10 cellular contexts compared by ENCODE assay signal in genomic region chr3:33060609-33061337, GRCh38. TPM values are rescaled to one million over a fixed set of nuclear protein-coding genes. Genes with fewer than 3 reads are reported as not detected.
DNase-seq lines count a peak whose midpoint lies in the region; ATAC-seq lines count a peak whose summit lies in the region.
"Had no signal": no experiment of that assay in that cellular context is flagged by ENCODE, and none has a peak within 500 bp of the region (broad histone marks: within the 10 kb centered on the region; RNA-seq: fewer than 3 reads in every experiment).

No MANE protein-coding gene starts in this region.

- peaks cover 88% of the 10 kb centered on the region for H3K4me1 Mint-ChIP-seq in activated CD4-positive, alpha-beta T cell treated with anti-CD3 and anti-CD28 coated beads, Interleukin-2, amount 10 ng/mL, durations not matched to agents 7 days and 5 days
- H3K4me1 Mint-ChIP-seq in activated naive CD8-positive, alpha-beta T cell treated with anti-CD3 and anti-CD28 coated beads, Interleukin-2, amount 50 U/mL, for 24 hours = peaks cover 74% of the 10 kb centered on the region
- H3K4me1 Mint-ChIP-seq: nephron had no signal

- CTCF ChIA-PET in activated CD4-positive, alpha-beta T cell treated with anti-CD3 and anti-CD28 coated beads, Interleukin-2, amount 10 ng/mL, durations not matched to agents 7 days and 5 days (lab: Charles Lee) = interaction anchor here (0.9 to 2.8 kb wide), 14 partner anchors 10 to 92 kb away, joined by 3 to 13 read pairs (median 4); no protein-coding TSS in a partner anchor

- peak; percentile 54 for ATAC-seq in HG02763 (IDR thresholded peaks at IDR 0.05; ENCODE audit: unreplicated experiment)
- no peak for ATAC-seq in activated naive CD8-positive, alpha-beta T cell treated with anti-CD3 and anti-CD28 coated beads, Interleukin-2, amount 50 U/mL, for 24 hours

- peaks cover 67% of the 10 kb centered on the region for H3K36me3 Mint-ChIP-seq in activated CD4-positive, alpha-beta T cell treated with anti-CD3 and anti-CD28 coated beads, Interleukin-2, amount 10 ng/mL, durations not matched to agents 7 days and 5 days (ENCODE audit: low read depth)
- peaks cover 56% of the 10 kb centered on the region for H3K36me3 Mint-ChIP-seq in activated naive CD8-positive, alpha-beta T cell treated with anti-CD3 and anti-CD28 coated beads, Interleukin-2, amount 50 U/mL, for 24 hours (ENCODE audit: low read depth)

- POLR2A ChIA-PET in activated CD4-positive, alpha-beta T cell treated with anti-CD3 and anti-CD28 coated beads, Interleukin-2, amount 10 ng/mL, durations not matched to agents 7 days and 5 days (lab: Charles Lee) = interaction anchor here (0.9 kb wide), 1 partner anchor 111 kb away, joined by 5 read pairs; no protein-coding TSS in a partner anchor

- no peaks in the 10 kb centered on the region for H3K27me3 Mint-ChIP-seq in activated CD4-positive, alpha-beta T cell treated with anti-CD3 and anti-CD28 coated beads, Interleukin-2, amount 10 ng/mL, durations not matched to agents 7 days and 5 days
- no peaks in the 10 kb centered on the region for H3K27me3 Mint-ChIP-seq in activated naive CD8-positive, alpha-beta T cell treated with anti-CD3 and anti-CD28 coated beads, Interleukin-2, amount 50 U/mL, for 24 hours

- peak overlapping the region; percentile 93 for H3K27ac Mint-ChIP-seq in activated CD4-positive, alpha-beta T cell treated with anti-CD3 and anti-CD28 coated beads, Interleukin-2, amount 10 ng/mL, durations not matched to agents 7 days and 5 days
- H3K27ac Mint-ChIP-seq in activated naive CD8-positive, alpha-beta T cell treated with anti-CD3 and anti-CD28 coated beads, Interleukin-2, amount 50 U/mL, for 24 hours = peak overlapping the region; percentile 95
- H3K27ac Mint-ChIP-seq: nephron had no signal

- no peaks in the 10 kb centered on the region for H3K9me3 Mint-ChIP-seq in activated CD4-positive, alpha-beta T cell treated with anti-CD3 and anti-CD28 coated beads, Interleukin-2, amount 10 ng/mL, durations not matched to agents 7 days and 5 days
- H3K9me3 Mint-ChIP-seq in activated naive CD8-positive, alpha-beta T cell treated with anti-CD3 and anti-CD28 coated beads, Interleukin-2, amount 50 U/mL, for 24 hours = peaks cover 3% of the 10 kb centered on the region
- H3K9me3 Mint-ChIP-seq: nephron had no signal

- DNase-seq in activated CD4-positive, alpha-beta T cell treated with anti-CD3 and anti-CD28 coated beads, Interleukin-2, amount 10 ng/mL, durations not matched to agents 7 days and 5 days = peak; percentile 45
- DNase-seq in activated naive CD8-positive, alpha-beta T cell treated with anti-CD3 and anti-CD28 coated beads, Interleukin-2, amount 50 U/mL, for 24 hours = peak; percentile 26
- DNase-seq in stimulated activated CD8-positive, alpha-beta memory T cell treated with anti-CD3 and anti-CD28 coated beads, Interleukin-12 subunit alpha, Interleukin-12 subunit beta, amount 100 ng/mL, for 1 hour (ENCODE audit: low read depth) = peak; percentile 27
- DNase-seq in COLO829 (ENCODE audit: low spot score) (no peak), cortex of kidney (lab: John Stamatoyannopoulos, UW) (no peak), hypothalamus (lab: John Stamatoyannopoulos, UW) (no peak), anterior cingulate cortex (lab: John Stamatoyannopoulos, UW) (no peak)
- DNase-seq: upper lobe of left lung had no signal

- no peak overlapping the region for H3K4me3 Mint-ChIP-seq in activated CD4-positive, alpha-beta T cell treated with anti-CD3 and anti-CD28 coated beads, Interleukin-2, amount 10 ng/mL, durations not matched to agents 7 days and 5 days
- peak overlapping the region; percentile 56 for H3K4me3 Mint-ChIP-seq in activated naive CD8-positive, alpha-beta T cell treated with anti-CD3 and anti-CD28 coated beads, Interleukin-2, amount 50 U/mL, for 24 hours
- H3K4me3 Mint-ChIP-seq: nephron had no signal

RNA-seq across cellular contexts. Expression of gene GLB1, which starts 36.2 kb away (rescaled TPM):
- 10 to 100 TPM; 45.4 to 46.5 TPM for total RNA-seq in activated CD4-positive, alpha-beta T cell treated with anti-CD3 and anti-CD28 coated beads, Interleukin-2, amount 10 ng/mL, durations not matched to agents 7 days and 5 days

RNA-seq across cellular contexts. Expression of gene TMPPE, which starts 36.2 kb away (rescaled TPM):
- 10 to 100 TPM; 13.4 to 14.3 TPM for total RNA-seq in activated CD4-positive, alpha-beta T cell treated with anti-CD3 and anti-CD28 coated beads, Interleukin-2, amount 10 ng/mL, durations not matched to agents 7 days and 5 days

RNA-seq across cellular contexts. Expression of gene CRTAP, which starts 53.0 kb away (rescaled TPM):
- 10 to 100 TPM; 38.8 to 39.3 TPM for total RNA-seq in activated CD4-positive, alpha-beta T cell treated with anti-CD3 and anti-CD28 coated beads, Interleukin-2, amount 10 ng/mL, durations not matched to agents 7 days and 5 days

Comparison
In these comparisons a context has a peak if more than half of its experiments do, and no peak if none do; other contexts are left out.
1. DNase-seq: peak in activated CD4-positive, alpha-beta T cell treated with anti-CD3 and anti-CD28 coated beads, Interleukin-2, amount 10 ng/mL, durations not matched to agents 7 days and 5 days (single experiment), activated naive CD8-positive, alpha-beta T cell treated with anti-CD3 and anti-CD28 coated beads, Interleukin-2, amount 50 U/mL, for 24 hours (single experiment) and stimulated activated CD8-positive, alpha-beta memory T cell treated with anti-CD3 and anti-CD28 coated beads, Interleukin-12 subunit alpha, Interleukin-12 subunit beta, amount 100 ng/mL, for 1 hour (single experiment); none in COLO829 (single experiment), cortex of kidney (single experiment), hypothalamus (0 of 51) and anterior cingulate cortex (0 of 58).